In genomic region chr12:108730337-108731104, GRCh38 we compare ENCODE assay signal across 8 cellular contexts. TPM values are rescaled to one million over a fixed set of nuclear protein-coding genes. Genes with fewer than 3 reads are reported as not detected.
DNase-seq lines count a peak whose midpoint lies in the region; ATAC-seq and TF ChIP-seq lines count a peak whose summit lies in the region.

No MANE protein-coding gene starts in this region.

- peak overlapping the region; percentile 78 for H4K91ac ChIP-seq in neuronal stem cell (ENCODE audit: low read depth, low read length, poor library complexity)

- peak overlapping the region; percentile 86 for H2BK15ac ChIP-seq in neuronal stem cell (ENCODE audit: low read length)

- no peaks in the 10 kb centered on the region for H3K27me3 Mint-ChIP-seq in IgD-negative memory B cell

- H3K14ac ChIP-seq in neuronal stem cell (ENCODE audit: low read length): peak overlapping the region; percentile 94

- TF ChIP-seq CTCF in PC-3 (conservative IDR thresholded peaks at IDR 0.05; ENCODE audit: low read depth, low read length) (no peak), tibial nerve (IDR thresholded peaks at IDR 0.05) (no peak)

- no peaks in the 10 kb centered on the region for H3K9me2 ChIP-seq in PC-3 (replicated peaks; ENCODE audit: low read length)

- peak overlapping the region; percentile 58 for H2BK120ac ChIP-seq in neuronal stem cell (ENCODE audit: low read depth, low read length)

- peak overlapping the region; percentile 94 for H3K9ac ChIP-seq in PC-3 (ENCODE audit: low read length)
- H3K9ac ChIP-seq in neuronal stem cell (ENCODE audit: low read depth, low read length, poor library complexity): peak overlapping the region; percentile 98

- peak; percentile 9 for ATAC-seq in PC-3

- TF ChIP-seq EP300 in tibial nerve (IDR thresholded peaks at IDR 0.05): peak in 1 of 2 donors; percentile 65

- H3K9me3 Mint-ChIP-seq in IgD-negative memory B cell: no peaks in the 10 kb centered on the region

- CTCF ChIA-PET in PC-3 (lab: Charles Lee): no interaction called here

- peak overlapping the region; percentile 96 to 99 (median 98) for H3K4me3 Mint-ChIP-seq in IgD-negative memory B cell

- intact Hi-C loops in PC-3 (cut with micrococcal nuclease): loop anchor here (5.0 to 10.0 kb wide), 2 partner anchors 127 to 364 kb away; partner anchors contain the start of genes ALKBH2, SSH1 and UNG

- H4K8ac ChIP-seq in neuronal stem cell (ENCODE audit: low read depth, low read length): no peak overlapping the region

- BruUV-seq in PC-3 (replicated peaks; lab: Mats Ljungman, UMichigan): no TSS peak

- DNase-seq in NCI-H2196 (lab: John Stamatoyannopoulos, UW; ENCODE audit: unreplicated experiment) (peak; percentile 31), NCI-H2196 treated with DMSO at 0.1 percent for 48 hours (lab: John Stamatoyannopoulos, UW; ENCODE audit: unreplicated experiment) (no peak), PC-3 (peak; percentile 88), activated gamma-delta T cell treated with Interleukin-2 at 50 U/mL for 16 hours (peak; percentile 22), germinal center (ENCODE audit: low spot score) (peak; percentile 47), neuronal stem cell (ENCODE audit: low spot score) (peak; percentile 63), tibial nerve (ENCODE audit: low spot score in 2 of 2) (peak; percentile 43 to 59)

- no peaks in the 10 kb centered on the region for H3K27me3 ChIP-seq in PC-3 (ENCODE audit: low read length)
- H3K27me3 ChIP-seq in neuronal stem cell (ENCODE audit: control insufficient read depth in 3 of 3, insufficient read depth in 3 of 3, low read depth in 1 of 3, low read length in 3 of 3): no peaks in the 10 kb centered on the region
- H3K27me3 ChIP-seq in tibial nerve: no peaks in the 10 kb centered on the region

- H3K27ac Mint-ChIP-seq in IgD-negative memory B cell: peak overlapping the region; percentile 74 to 97 (median 92)

- no peak overlapping the region for H2AFZ ChIP-seq in PC-3 (ENCODE audit: low read length)
- H2AFZ ChIP-seq in neuronal stem cell (ENCODE audit: low read length): peak overlapping the region; percentile 74

- H2BK5ac ChIP-seq in neuronal stem cell (ENCODE audit: low read length): peak overlapping the region; percentile 94

- H3K36me3 ChIP-seq in PC-3 (ENCODE audit: low read depth, low read length) (peaks cover 9% of the 10 kb centered on the region; the same call in 1 of the 2 replicates), neuronal stem cell (replicated peaks in 1 of 2; ENCODE audit: control insufficient read depth in 2 of 2, insufficient read depth in 2 of 2, low read length in 2 of 2) (peaks cover 0 to 26% of the 10 kb centered on the region in 2 donors), tibial nerve (no peaks in the 10 kb centered on the region)

- WGBS in neuronal stem cell (ENCODE audit: extremely low coverage in 2 of 2, insufficient read length in 2 of 2, insufficient replicate concordance in 1 of 2), 2 donors: no CpG with 5 or more reads among the region's 46 CpGs
- WGBS in tibial nerve, 2 donors: 0% methylated on average over 26 to 32 of the region's 46 CpGs

- H3K79me1 ChIP-seq in neuronal stem cell (ENCODE audit: low read depth, low read length): peaks cover 2% of the 10 kb centered on the region

- TF ChIP-seq POLR2A in tibial nerve (IDR thresholded peaks at IDR 0.05): peak; percentile 45 to 56

- H3K27ac ChIP-seq in PC-3 (ENCODE audit: low read length) (peak overlapping the region; percentile 87), neuronal stem cell (replicated peaks; ENCODE audit: low read length) (peak overlapping the region; percentile 76), tibial nerve (peak overlapping the region; percentile 92 to 100 (median 98))

- H3K4me3 ChIP-seq in PC-3 (ENCODE audit: low read length): peak overlapping the region; percentile 68
- peak overlapping the region; percentile 93 to 99 for H3K4me3 ChIP-seq in neuronal stem cell (ENCODE audit: low read length in 2 of 2)
- peak overlapping the region; percentile 75 to 99 (median 88) for H3K4me3 ChIP-seq in tibial nerve

- peak overlapping the region; percentile 87 for H3K4me2 ChIP-seq in PC-3 (ENCODE audit: low read length)
- peak overlapping the region; percentile 79 for H3K4me2 ChIP-seq in neuronal stem cell (ENCODE audit: insufficient read depth, low read length, poor library complexity, severe bottlenecking)

- peak overlapping the region; percentile 93 for H2AK5ac ChIP-seq in neuronal stem cell (ENCODE audit: low read depth, low read length)

- H3K18ac ChIP-seq in neuronal stem cell (ENCODE audit: low read length): peak overlapping the region; percentile 98

- H3K4me1 Mint-ChIP-seq in IgD-negative memory B cell: peaks cover 29 to 50% (median 37%) of the 10 kb centered on the region in 3 donors

- H3K36me3 Mint-ChIP-seq in IgD-negative memory B cell: no peaks in the 10 kb centered on the region

- no peak overlapping the region for H2BK12ac ChIP-seq in neuronal stem cell (ENCODE audit: low read length)

- peak overlapping the region; percentile 47 for H3K23ac ChIP-seq in neuronal stem cell (ENCODE audit: low read depth, low read length, poor library complexity)

- H3K4ac ChIP-seq in neuronal stem cell (ENCODE audit: low read length): no peak overlapping the region

- no peaks in the 10 kb centered on the region for H3K9me3 ChIP-seq in PC-3 (ENCODE audit: low read length)
- H3K9me3 ChIP-seq in neuronal stem cell (replicated peaks in 1 of 2; ENCODE audit: control insufficient read depth in 2 of 2, insufficient read depth in 1 of 2, low read depth in 1 of 2, low read length in 2 of 2): peaks cover 0 to 3% of the 10 kb centered on the region in 2 donors
- no peaks in the 10 kb centered on the region for H3K9me3 ChIP-seq in tibial nerve

- peaks cover 13% of the 10 kb centered on the region for H3F3A ChIP-seq in PC-3 (ENCODE audit: low read length, unreplicated experiment)

- peaks cover 39% of the 10 kb centered on the region for H4K20me1 ChIP-seq in PC-3 (ENCODE audit: low read length)

- H3K4me1 ChIP-seq in PC-3 (ENCODE audit: insufficient read depth, low read length): peaks cover 57% of the 10 kb centered on the region
- peaks cover 2 to 10% of the 10 kb centered on the region in 2 donors for H3K4me1 ChIP-seq in neuronal stem cell (ENCODE audit: control insufficient read depth in 2 of 2, insufficient read depth in 1 of 2, low read depth in 1 of 2, low read length in 2 of 2)
- H3K4me1 ChIP-seq in tibial nerve: peaks cover 0 to 60% (median 22%) of the 10 kb centered on the region in 4 donors

- POLR2A ChIA-PET in PC-3 (lab: Charles Lee; ENCODE audit: unreplicated experiment): interaction anchor here (0.6 to 0.7 kb wide), 3 partner anchors 29 to 66 kb away, joined by 3 to 4 read pairs (median 4); no protein-coding TSS in a partner anchor

- peaks cover 58% of the 10 kb centered on the region for H3K79me2 ChIP-seq in PC-3 (ENCODE audit: low read length)

RNA-seq across cellular contexts. Expression of gene CORO1C, which starts 0.8 kb away (rescaled TPM):
- 71.8 TPM for polyA plus RNA-seq in IgD-negative memory B cell
- total RNA-seq in PC-3 (2014; rRNA removed) (159 and 179 TPM in 2 replicates), tibial nerve (100 to 1,000 TPM; 110 to 181 (median 158) TPM)
- 120 TPM for polyA plus RNA-seq in neuronal stem cell (2013, experiment 1 of 2)
- polyA plus RNA-seq in neuronal stem cell (2013, experiment 2 of 2): 118 TPM
